ENCODE assay signal across 17 cellular contexts in the genomic region with DNA sequence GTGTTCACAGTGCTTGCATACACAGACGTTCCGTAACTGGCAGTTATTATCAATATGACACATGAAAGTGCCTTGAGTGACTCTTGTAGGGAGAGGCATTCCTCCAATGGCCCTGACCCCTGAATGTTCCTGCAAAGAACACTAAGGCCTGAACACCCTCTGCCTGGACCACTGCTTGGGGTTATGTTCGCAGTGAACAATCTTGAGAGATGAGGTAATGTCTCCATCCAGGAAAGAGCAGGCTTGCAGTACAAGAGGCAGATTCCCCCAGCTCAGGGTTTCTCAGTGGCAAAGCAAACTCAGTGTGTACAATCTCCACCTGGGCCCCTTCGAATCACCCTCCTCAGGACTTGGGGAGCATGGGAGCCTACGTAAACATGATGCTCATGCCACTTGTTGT.
A peak's percentile ranks its signal among the peaks of the same experiment; 100 is the strongest.
DNase-seq lines count a peak whose midpoint lies in the region; ATAC-seq, FAIRE-seq and TF ChIP-seq lines count a peak whose summit lies in the region.
"Had no signal": no experiment of that assay in that cellular context is flagged by ENCODE, and none has a peak within 500 bp of the region (broad histone marks: within the 10 kb centered on the region; RNA-seq: fewer than 3 reads in every experiment).

No MANE protein-coding gene starts in this region.

- ATAC-seq in HepG2 (no peak), gastrocnemius medialis (peak; percentile 18 to 42), HG02798 (IDR thresholded peaks at IDR 0.05; ENCODE audit: poor library complexity, unreplicated experiment) (no peak)

- H3K4me1 ChIP-seq in fibroblast of lung (ENCODE audit: control insufficient read depth, extremely low read depth, insufficient read depth, low read length) (peaks cover 2% of the 10 kb centered on the region), HepG2 (ENCODE audit: insufficient read depth, low read length) (no peaks in the 10 kb centered on the region; the same call in 1 of the 2 replicates), gastrocnemius medialis (peaks cover 12 to 14% of the 10 kb centered on the region in 2 donors)

- DNase-seq in H54 (ENCODE audit: insufficient read length, low spot score) = no peak
- DNase-seq in fibroblast of lung (ENCODE audit: low read depth in 2 of 2) = peak; percentile 21 to 88
- DNase-seq in HepG2 (ENCODE audit: low spot score) = no peak
- DNase-seq in gastrocnemius medialis = no peak
- DNase-seq in stimulated activated naive CD4-positive, alpha-beta T cell (lab: John Stamatoyannopoulos, UW) = no peak
- no peak for DNase-seq in NCI-H1417 treated with DMSO at 0.1 percent for 48 hours (lab: John Stamatoyannopoulos, UW)
- DNase-seq in COLO668 (lab: John Stamatoyannopoulos, UW; ENCODE audit: unreplicated experiment) = no peak
- DNase-seq: activated CD4-positive, alpha-beta T cell treated with anti-CD3 and anti-CD28 coated beads for 1 hour; activated T-cell treated with anti-CD3 and anti-CD28 coated beads, Interleukin-2, amount 50 U/mL, for 24 hours; DMS79; effector CD4-positive, alpha-beta T cell; foreskin melanocyte; NCI-H1048; NCI-H226; OCI-M1 had no signal

- FAIRE-seq in H54 (lab: Jason Lieb, UNC) (peak; percentile 6), HepG2 (lab: Jason Lieb, UNC) (no peak)
- FAIRE-seq: keratinocyte had no signal

- no peak overlapping the region for H3K27ac ChIP-seq in fibroblast of lung (ENCODE audit: insufficient read depth, low read length)
- no peak overlapping the region for H3K27ac ChIP-seq in HepG2 (ENCODE audit: extremely low read length, insufficient read depth, low read length)
- no peak overlapping the region for H3K27ac ChIP-seq in gastrocnemius medialis

- no peak overlapping the region for H3K4me2 ChIP-seq in fibroblast of lung (ENCODE audit: extremely low read depth, insufficient read depth, low read length)
- H3K4me2 ChIP-seq in HepG2 (ENCODE audit: low read depth, low read length) = no peak overlapping the region

- H3K4me3 ChIP-seq in fibroblast of lung (replicated peaks in 1 of 4; ENCODE audit: control extremely low read depth in 1 of 4, insufficient read depth in 1 of 4, low read depth in 3 of 4, low read length in 4 of 4) (no peak overlapping the region), HepG2 (replicated peaks in 1 of 3; ENCODE audit: insufficient read depth in 1 of 3, low read depth in 2 of 3, low read length in 3 of 3) (no peak overlapping the region), gastrocnemius medialis (no peak overlapping the region)

- WGBS in HepG2 (ENCODE audit: low lambda C conversion rate) = 90% methylated on average over 5 of the region's 5 CpGs

- no peak for TF ChIP-seq POLR2A in H54 (IDR thresholded peaks at IDR 0.05; ENCODE audit: low read depth, low read length)
- no peak for TF ChIP-seq POLR2A in HepG2 (IDR thresholded peaks at IDR 0.05; ENCODE audit: insufficient read depth in 1 of 2, low read depth in 2 of 2, low read length in 2 of 2)
- no peak for TF ChIP-seq POLR2A in gastrocnemius medialis (IDR thresholded peaks at IDR 0.05)

- H3K36me3 ChIP-seq in fibroblast of lung (ENCODE audit: control insufficient read depth, insufficient read depth, low read length) (no peaks in the 10 kb centered on the region), HepG2 (replicated peaks in 1 of 2; ENCODE audit: control insufficient read depth in 1 of 2, insufficient read depth in 2 of 2, low read length in 2 of 2) (peaks cover 0 to 1% of the 10 kb centered on the region in 2 experiments; a peak in 1 of 5 replicates), gastrocnemius medialis (no peaks in the 10 kb centered on the region)

- POLR2A ChIA-PET in HepG2 (lab: Yijun Ruan, JAX) = no interaction called here

- no peaks in the 10 kb centered on the region for H3K27me3 ChIP-seq in fibroblast of lung (ENCODE audit: control insufficient read depth, insufficient read depth, low read length)
- no peaks in the 10 kb centered on the region for H3K27me3 ChIP-seq in HepG2 (ENCODE audit: control insufficient read depth in 1 of 2, insufficient read depth in 2 of 2, low read length in 2 of 2)
- no peaks in the 10 kb centered on the region for H3K27me3 ChIP-seq in gastrocnemius medialis

- H3K79me2 ChIP-seq in fibroblast of lung (ENCODE audit: control insufficient read depth, insufficient read depth, low read length) (no peaks in the 10 kb centered on the region), HepG2 (ENCODE audit: insufficient read depth, low read length) (peaks cover 7% of the 10 kb centered on the region)

- in situ Hi-C loops in HepG2 (cut with HindIII; ENCODE audit: extremely low pct_ligation_motif_present, low pct_unique_long_range_greater_than_20kb) = no loop called here
- in situ Hi-C loops in gastrocnemius medialis (cut with MboI; ENCODE audit: low sequenced_read_pairs in 4 of 4) = no loop called here

- intact Hi-C loops in HepG2 (cut with micrococcal nuclease; ENCODE audit: unreplicated experiment) = no loop called here
- intact Hi-C loops in gastrocnemius medialis (cut with DNase I; ENCODE audit: low total_unique reads) = no loop called here

- H4K20me1 ChIP-seq in fibroblast of lung (ENCODE audit: control insufficient read depth, extremely low read depth, insufficient read depth, low read length) (no peaks in the 10 kb centered on the region), HepG2 (ENCODE audit: insufficient read depth, low read length) (no peaks in the 10 kb centered on the region)

- BruUV-seq in HepG2 (replicated peaks; lab: Mats Ljungman, UMichigan) = no TSS peak

- CTCF ChIA-PET in HepG2 (lab: Yijun Ruan, JAX; ENCODE audit: low intra/inter-chr PET ratio, low total read pairs) = no interaction called here

- no peak for TF ChIP-seq EP300 in HepG2 (IDR thresholded peaks at IDR 0.05; ENCODE audit: low read depth in 2 of 2, low read length in 2 of 2)
- no peak for TF ChIP-seq EP300 in HepG2 (CRISPR knock-in tag; IDR thresholded peaks at IDR 0.05; ENCODE audit: borderline replicate concordance)

- H3K9ac ChIP-seq in fibroblast of lung (ENCODE audit: insufficient read depth, low read length) (no peak overlapping the region), HepG2 (ENCODE audit: insufficient read depth, low read depth, low read length) (no peak overlapping the region)

- H3K9me3 ChIP-seq in fibroblast of lung (ENCODE audit: control insufficient read depth, insufficient read depth, low read depth, low read length) = no peaks in the 10 kb centered on the region
- no peaks in the 10 kb centered on the region for H3K9me3 ChIP-seq in HepG2 (ENCODE audit: low read length)
- H3K9me3 ChIP-seq in gastrocnemius medialis = no peaks in the 10 kb centered on the region

- no peak for TF ChIP-seq CTCF in fibroblast of lung (conservative IDR thresholded peaks at IDR 0.05 in 1 of 2, IDR thresholded peaks at IDR 0.05 in 1 of 2; ENCODE audit: low read depth in 1 of 2, low read length in 2 of 2)
- TF ChIP-seq CTCF in HepG2 (CRISPR knock-in tag; IDR thresholded peaks at IDR 0.05) = no peak
- TF ChIP-seq CTCF in gastrocnemius medialis (IDR thresholded peaks at IDR 0.05 in 4 of 5, conservative IDR thresholded peaks at IDR 0.05 in 1 of 5) = no peak

- H2AFZ ChIP-seq in fibroblast of lung (ENCODE audit: low read length) = no peak overlapping the region
- H2AFZ ChIP-seq in HepG2 (ENCODE audit: low read length) = no peak overlapping the region

- TF ChIP-seq RAD21 in HepG2 (CRISPR knock-in tag; IDR thresholded peaks at IDR 0.05) = no peak

TF ChIP-seq in HepG2, 621 proteins besides CTCF, POLR2A, EP300 and RAD21:
- 0 out of 2 replicates have a peak, but pooled peaks have one; percentile 30 for TF ChIP-seq ZNF652 (CRISPR knock-in tag; IDR thresholded peaks at IDR 0.05; ENCODE audit: borderline replicate concordance, low read depth)
- no peak for TF ChIP-seq ZFP36L2 (CRISPR knock-in tag; IDR thresholded peaks at IDR 0.05)

Comparison
In these comparisons a context has a peak if more than half of its experiments do, and no peak if none do; other contexts are left out.
1. DNase-seq: peak in fibroblast of lung (2 of 2); none in H54 (single experiment), HepG2 (single experiment), gastrocnemius medialis (0 of 2), stimulated activated naive CD4-positive, alpha-beta T cell (0 of 6), NCI-H1417 treated with DMSO at 0.1 percent for 48 hours (single experiment) and COLO668 (single experiment).
2. ATAC-seq: peak in gastrocnemius medialis (2 of 2); none in HepG2 (single experiment) and HG02798 (single experiment).